21 cellular contexts compared by ENCODE assay signal in genomic region chr1:203470240-203470639, GRCh38. TPM values are rescaled to one million over a fixed set of nuclear protein-coding genes. Genes with fewer than 3 reads are reported as not detected.
DNase-seq lines count a peak whose midpoint lies in the region; ATAC-seq and TF ChIP-seq lines count a peak whose summit lies in the region.
"Had no signal": no experiment of that assay in that cellular context is flagged by ENCODE, and none has a peak within 500 bp of the region (broad histone marks: within the 10 kb centered on the region; RNA-seq: fewer than 3 reads in every experiment).

No MANE protein-coding gene starts in this region.

- H3F3A ChIP-seq in neural progenitor cell (ENCODE audit: low read depth): peaks cover 14% of the 10 kb centered on the region

- H3K36me3 Mint-ChIP-seq in brain (no peaks in the 10 kb centered on the region), neural progenitor cell (no peaks in the 10 kb centered on the region)
- no peaks in the 10 kb centered on the region for H3K36me3 Mint-ChIP-seq in stimulated activated naive B cell treated with anti-CD40 and anti-IgM and Interleukin-4, amounts not matched to agents 10 μg/mL and 1 μg/mL and 100 μg/mL, for 72 hours
- H3K36me3 Mint-ChIP-seq: CD4-positive, alpha-beta memory T cell had no signal

- H3K79me2 ChIP-seq in neural progenitor cell (ENCODE audit: low read depth): no peaks in the 10 kb centered on the region

- H3K4me1 ChIP-seq in left ventricle myocardium inferior (peaks cover 53% of the 10 kb centered on the region), neural progenitor cell (peaks cover 20% of the 10 kb centered on the region)
- H3K4me1 ChIP-seq: A549 had no signal

- H3K9me3 ChIP-seq in left ventricle myocardium inferior (replicated peaks): no peaks in the 10 kb centered on the region
- no peaks in the 10 kb centered on the region for H3K9me3 ChIP-seq in neural progenitor cell (ENCODE audit: low read depth)
- H3K9me3 ChIP-seq: A549 had no signal

- intact Hi-C loops in left ventricle myocardium inferior (cut with micrococcal nuclease): no loop called here
- intact Hi-C loops in Right ventricle myocardium inferior (cut with DNase I): no loop called here
- intact Hi-C loops in dorsolateral prefrontal cortex (cut with DNase I): no loop called here

- peak overlapping the region; percentile 5 for H3K27ac ChIP-seq in left ventricle myocardium inferior (replicated peaks)
- H3K27ac ChIP-seq in neural progenitor cell: no peak overlapping the region
- H3K27ac ChIP-seq in dorsolateral prefrontal cortex: peak overlapping the region in 1 of 59 donors; percentile 6
- H3K27ac ChIP-seq: 22Rv1, A549, C4-2B had no signal

- H2AFZ ChIP-seq in neural progenitor cell (replicated peaks): peak overlapping the region; percentile 26
- H2AFZ ChIP-seq: GM23338 had no signal

- H3K4me2 ChIP-seq in neural progenitor cell: no peak overlapping the region
- H3K4me2 ChIP-seq: A549, GM23338 had no signal

- ATAC-seq in Right ventricle myocardium inferior: no peak
- ATAC-seq in stimulated activated naive B cell treated with anti-CD40 and anti-IgM and Interleukin-4, amounts not matched to agents 10 μg/mL and 1 μg/mL and 100 μg/mL, for 72 hours (replicated peaks): no peak
- ATAC-seq: A549, GM23338 had no signal

- no peak for DNase-seq in left ventricle myocardium inferior
- no peak for DNase-seq in Right ventricle myocardium inferior (ENCODE audit: missing footprints)
- no peak for DNase-seq in neural progenitor cell (ENCODE audit: low spot score)
- no peak for DNase-seq in stimulated activated naive B cell treated with anti-CD40 and anti-IgM and Interleukin-4, amounts not matched to agents 10 μg/mL and 1 μg/mL and 100 μg/mL, for 72 hours
- DNase-seq in ureter (ENCODE audit: low spot score): no peak
- DNase-seq in dorsolateral prefrontal cortex: no peak
- DNase-seq in NOMO-1 treated with DMSO at 0.1 percent for 48 hours (lab: John Stamatoyannopoulos, UW; ENCODE audit: unreplicated experiment): no peak
- DNase-seq: AML-193; CD4-positive, alpha-beta memory T cell; DMS153; DMS79; GDM1; HCEC 1CT; HFFc6 had no signal

- H4K20me1 ChIP-seq in neural progenitor cell (ENCODE audit: low read depth): no peaks in the 10 kb centered on the region

- H3K4me3 ChIP-seq in left ventricle myocardium inferior (no peak overlapping the region), neural progenitor cell (no peak overlapping the region), dorsolateral prefrontal cortex (no peak overlapping the region)
- H3K4me3 ChIP-seq: A549, GM23338 had no signal

- H3K27ac Mint-ChIP-seq in brain: peak overlapping the region in 3 of 5 experiments; percentile 13 to 74 (median 46)
- peak overlapping the region; percentile 84 for H3K27ac Mint-ChIP-seq in neural progenitor cell
- peak overlapping the region; percentile 65 for H3K27ac Mint-ChIP-seq in stimulated activated naive B cell treated with anti-CD40 and anti-IgM and Interleukin-4, amounts not matched to agents 10 μg/mL and 1 μg/mL and 100 μg/mL, for 72 hours
- H3K27ac Mint-ChIP-seq: CD4-positive, alpha-beta memory T cell; GM23338; HFFc6 had no signal

- H3K9ac ChIP-seq in neural progenitor cell: no peak overlapping the region

- H3K4me3 Mint-ChIP-seq in brain (no peak overlapping the region), neural progenitor cell (no peak overlapping the region)
- H3K4me3 Mint-ChIP-seq in stimulated activated naive B cell treated with anti-CD40 and anti-IgM and Interleukin-4, amounts not matched to agents 10 μg/mL and 1 μg/mL and 100 μg/mL, for 72 hours: no peak overlapping the region
- H3K4me3 Mint-ChIP-seq: CD4-positive, alpha-beta memory T cell; GM23338; HFFc6 had no signal

- H3K36me3 ChIP-seq in left ventricle myocardium inferior (no peaks in the 10 kb centered on the region), neural progenitor cell (no peaks in the 10 kb centered on the region)

- no peaks in the 10 kb centered on the region for H3K9me3 Mint-ChIP-seq in brain
- no peaks in the 10 kb centered on the region for H3K9me3 Mint-ChIP-seq in neural progenitor cell
- no peaks in the 10 kb centered on the region for H3K9me3 Mint-ChIP-seq in stimulated activated naive B cell treated with anti-CD40 and anti-IgM and Interleukin-4, amounts not matched to agents 10 μg/mL and 1 μg/mL and 100 μg/mL, for 72 hours
- H3K9me3 Mint-ChIP-seq: CD4-positive, alpha-beta memory T cell; GM23338; HFFc6 had no signal

- TF ChIP-seq CTCF in left ventricle myocardium inferior (IDR thresholded peaks at IDR 0.05; ENCODE audit: borderline replicate concordance) (no peak), brain (conservative IDR thresholded peaks at IDR 0.05) (no peak), neural progenitor cell (IDR thresholded peaks at IDR 0.05) (no peak), dorsolateral prefrontal cortex (IDR thresholded peaks at IDR 0.05 in 54 of 56, conservative IDR thresholded peaks at IDR 0.05 in 2 of 56; ENCODE audit: low read depth in 1 of 56, partially characterized antibody in 56 of 56) (no peak)

- H3K4me1 Mint-ChIP-seq in brain (peaks cover 52% of the 10 kb centered on the region), neural progenitor cell (peaks cover 55% of the 10 kb centered on the region)
- peaks cover 5% of the 10 kb centered on the region in 2 donors for H3K4me1 Mint-ChIP-seq in stimulated activated naive B cell treated with anti-CD40 and anti-IgM and Interleukin-4, amounts not matched to agents 10 μg/mL and 1 μg/mL and 100 μg/mL, for 72 hours
- H3K4me1 Mint-ChIP-seq: CD4-positive, alpha-beta memory T cell had no signal

- peaks cover 3% of the 10 kb centered on the region for H3K27me3 Mint-ChIP-seq in brain
- H3K27me3 Mint-ChIP-seq in neural progenitor cell (ENCODE audit: insufficient read depth, low read depth): peaks cover 4% of the 10 kb centered on the region
- H3K27me3 Mint-ChIP-seq in stimulated activated naive B cell treated with anti-CD40 and anti-IgM and Interleukin-4, amounts not matched to agents 10 μg/mL and 1 μg/mL and 100 μg/mL, for 72 hours: peaks cover 17 to 32% of the 10 kb centered on the region in 2 donors

- H3K27me3 ChIP-seq in left ventricle myocardium inferior (ENCODE audit: low read depth) (peaks cover 41% of the 10 kb centered on the region), neural progenitor cell (no peaks in the 10 kb centered on the region), dorsolateral prefrontal cortex (no peaks in the 10 kb centered on the region)

RNA-seq across cellular contexts. Expression of gene PRELP, which starts 5.4 kb away (rescaled TPM):
- total RNA-seq in left ventricle myocardium inferior: 22.5 TPM
- total RNA-seq in Right ventricle myocardium inferior: 27.1 TPM
- polyA plus RNA-seq in brain (ENCODE audit: insufficient read depth, low read depth, low replicate concordance): 13.3 TPM
- 0.26 and 0.34 TPM in 2 replicates for total RNA-seq in neural progenitor cell (ENCODE audit: low replicate concordance)
- total RNA-seq in ureter: 128 TPM
- total RNA-seq in dorsolateral prefrontal cortex: 10 to 100 TPM in 104 of 120 experiments, 1 to 10 TPM in 16; 4.5 to 44.2 (median 15.2) TPM
- total RNA-seq: CD4-positive, alpha-beta memory T cell; Daoy had no signal
- polyA plus RNA-seq: A549; CD4-positive, alpha-beta memory T cell had no signal

RNA-seq across cellular contexts. Expression of gene OPTC, which starts 23.7 kb away (rescaled TPM):
- total RNA-seq in left ventricle myocardium inferior (not detected), Right ventricle myocardium inferior (not detected), neural progenitor cell (ENCODE audit: low replicate concordance) (0.50 TPM in 1 of 2 replicates, not detected in the other), ureter (not detected), dorsolateral prefrontal cortex (1 to 10 TPM in 1 of 120 experiments, under 1 TPM in 1, not detected in 118; 0.48 to 1.4 TPM)
- not detected for polyA plus RNA-seq in brain (ENCODE audit: insufficient read depth, low read depth, low replicate concordance)
- total RNA-seq: CD4-positive, alpha-beta memory T cell; Daoy; HFFc6 had no signal
- polyA plus RNA-seq: A549; BJ; CD4-positive, alpha-beta memory T cell had no signal
